ENCODE assay signal across 21 cellular contexts in the genomic region with DNA sequence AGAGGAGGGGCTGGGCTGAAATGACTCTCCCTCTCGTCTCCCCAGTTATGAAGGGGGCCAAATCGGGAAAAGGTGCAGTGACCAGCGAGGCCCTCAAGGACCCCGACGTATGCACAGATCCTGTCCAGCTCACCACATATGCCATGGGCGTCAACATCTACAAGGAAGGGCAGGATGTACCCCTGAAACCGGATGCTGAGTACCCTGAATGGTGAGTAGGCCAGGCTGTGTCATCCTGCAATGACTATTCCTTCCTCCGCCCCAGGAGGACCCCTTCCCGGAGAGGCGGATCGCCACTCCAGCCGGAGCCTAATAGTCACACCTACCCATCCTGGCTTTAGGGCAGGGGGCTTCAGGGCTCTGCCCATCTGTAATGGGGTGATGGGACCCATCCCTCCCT. TPM values are rescaled to one million over a fixed set of nuclear protein-coding genes. Genes with fewer than 3 reads are reported as not detected.
DNase-seq lines count a peak whose midpoint lies in the region; FAIRE-seq and TF ChIP-seq lines count a peak whose summit lies in the region.
"Had no signal": no experiment of that assay in that cellular context is flagged by ENCODE, and none has a peak within 500 bp of the region (broad histone marks: within the 10 kb centered on the region; RNA-seq: fewer than 3 reads in every experiment).

No MANE protein-coding gene starts in this region.

- TF ChIP-seq EP300 in SK-N-SH (IDR thresholded peaks at IDR 0.05; ENCODE audit: borderline replicate concordance in 1 of 2, low read depth in 1 of 2, low read length in 1 of 2), result no peak

- POLR2A ChIA-PET in endothelial cell of umbilical vein (lab: Charles Lee), result no interaction called here
- POLR2A ChIA-PET in HEK293T (lab: Yijun Ruan, JAX), result no interaction called here
- POLR2A ChIA-PET in SK-N-SH (lab: Yijun Ruan, JAX), result no interaction called here

- WGBS in SK-N-SH (ENCODE audit: low lambda C conversion rate), result 92% methylated on average over 9 of the region's 12 CpGs

- H3K9me1 ChIP-seq in endothelial cell of umbilical vein (replicated peaks; ENCODE audit: control insufficient read depth, extremely low read depth, insufficient read depth, low read length), result no peaks in the 10 kb centered on the region

- CTCF ChIA-PET in endothelial cell of umbilical vein (lab: Charles Lee) (no interaction called here), HEK293T (lab: Yijun Ruan, JAX) (no interaction called here), SK-N-SH (lab: Yijun Ruan, JAX) (no interaction called here)

- H3K4me2 ChIP-seq in endothelial cell of umbilical vein (ENCODE audit: insufficient read depth, low read length) (no peak overlapping the region), SK-N-SH (no peak overlapping the region)
- H3K4me2 ChIP-seq: A549 had no signal

- H3K9ac ChIP-seq in endothelial cell of umbilical vein (replicated peaks; ENCODE audit: extremely low read depth, insufficient read depth, low read length) (no peak overlapping the region), SK-N-SH (no peak overlapping the region)

- dilution Hi-C loops in endothelial cell of umbilical vein (cut with MboI; ENCODE audit: extremely low pct_ligation_motif_present, low sequenced_read_pairs), result no loop called here

- in situ Hi-C loops in brain microvascular endothelial cell (cut with HindIII; ENCODE audit: low pct_ligation_motif_present, low sequenced_read_pairs), result no loop called here

- no TSS peak for BruUV-seq in endothelial cell of umbilical vein (replicated peaks; lab: Mats Ljungman, UMichigan)

- no peak for FAIRE-seq in endothelial cell of umbilical vein (lab: Jason Lieb, UNC)
- FAIRE-seq: A549, GM12878 had no signal

- intact Hi-C loops in endothelial cell of umbilical vein (cut with micrococcal nuclease), result no loop called here

- peak; percentile 74 for DNase-seq in ELR (ENCODE audit: low read depth)
- DNase-seq in RKO (ENCODE audit: low spot score), result peak; percentile 94
- peak; percentile 47 for DNase-seq in dermis blood vessel endothelial cell
- DNase-seq in endothelial cell of umbilical vein (ENCODE audit: low read depth, low spot score), result peak; percentile 13
- DNase-seq in HEK293T (ENCODE audit: extremely low spot score), result no peak
- no peak for DNase-seq in SK-N-SH
- DNase-seq in brain microvascular endothelial cell, result no peak
- DNase-seq: 8988T, AML-193, BE2C, Calu3, COR-L47, DMS53, DMS79 treated with DMSO at 0.1 percent for 48 hours, GDM1, GOT3, H7 had no signal

- H3K4me1 ChIP-seq in endothelial cell of umbilical vein (ENCODE audit: control insufficient read depth, extremely low read depth, insufficient read depth, low read length) (peaks cover 17% of the 10 kb centered on the region), SK-N-SH (ENCODE audit: control insufficient read depth in 1 of 2, insufficient read depth in 2 of 2, low read depth in 1 of 2, low read length in 1 of 2) (peaks cover 7 to 9% of the 10 kb centered on the region in 2 experiments; a peak in 2 of 4 replicates)

- no peak for TF ChIP-seq POLR2A in endothelial cell of umbilical vein (IDR thresholded peaks at IDR 0.05; ENCODE audit: low read depth, low read length)

- TF ChIP-seq RAD21 in SK-N-SH (IDR thresholded peaks at IDR 0.05; ENCODE audit: low read length), result no peak

- peaks cover 13% of the 10 kb centered on the region for H3K79me2 ChIP-seq in endothelial cell of umbilical vein (ENCODE audit: control insufficient read depth, insufficient read depth, low read length)
- peaks cover 29% of the 10 kb centered on the region for H3K79me2 ChIP-seq in SK-N-SH (ENCODE audit: insufficient read depth)

- H3K9me3 ChIP-seq in endothelial cell of umbilical vein (replicated peaks; ENCODE audit: control insufficient read depth, insufficient read depth, low read length) (no peaks in the 10 kb centered on the region), SK-N-SH (no peaks in the 10 kb centered on the region)
- H3K9me3 ChIP-seq: A549; BE2C; BLaER1 treated with 17β-estradiol and CSF1 and Interleukin-3, amounts not matched to agents 10 nM and 100 nM had no signal

- H3K27me3 ChIP-seq in endothelial cell of umbilical vein (ENCODE audit: control insufficient read depth in 2 of 2, insufficient read depth in 2 of 2, low read length in 2 of 2) (no peaks in the 10 kb centered on the region), SK-N-SH (ENCODE audit: insufficient read depth) (no peaks in the 10 kb centered on the region), brain microvascular endothelial cell (replicated peaks) (no peaks in the 10 kb centered on the region)
- H3K27me3 ChIP-seq: BE2C; BLaER1 treated with 17β-estradiol and CSF1 and Interleukin-3, amounts not matched to agents 10 nM and 100 nM had no signal

- TF ChIP-seq CTCF in endothelial cell of umbilical vein (IDR thresholded peaks at IDR 0.05; ENCODE audit: extremely low read depth in 1 of 2, insufficient read depth in 1 of 2, low read depth in 1 of 2, low read length in 2 of 2) (no peak), SK-N-SH (IDR thresholded peaks at IDR 0.05) (no peak), brain microvascular endothelial cell (IDR thresholded peaks at IDR 0.05; ENCODE audit: low read depth, low read length, missing control alignments) (no peak)

- H3K27ac ChIP-seq in endothelial cell of umbilical vein (ENCODE audit: insufficient read depth, low read depth, low read length), result no peak overlapping the region
- H3K27ac ChIP-seq in SK-N-SH (ENCODE audit: low read depth in 2 of 2, low read length in 1 of 2), result no peak overlapping the region
- no peak overlapping the region for H3K27ac ChIP-seq in brain microvascular endothelial cell
- H3K27ac ChIP-seq: A549 had no signal

- no peak overlapping the region for H3K4me3 ChIP-seq in endothelial cell of umbilical vein (replicated peaks in 1 of 3; ENCODE audit: insufficient read depth in 1 of 3, low read depth in 1 of 3, low read length in 3 of 3)
- H3K4me3 ChIP-seq in SK-N-SH (ENCODE audit: low read depth in 2 of 2, low read length in 1 of 2), result no peak overlapping the region
- H3K4me3 ChIP-seq in brain microvascular endothelial cell (ENCODE audit: low read depth, low read length), result no peak overlapping the region
- H3K4me3 ChIP-seq: A549; BLaER1 treated with 17β-estradiol and CSF1 and Interleukin-3, amounts not matched to agents 10 nM and 100 nM; GM12878 had no signal

- H4K20me1 ChIP-seq in endothelial cell of umbilical vein (replicated peaks; ENCODE audit: control insufficient read depth, extremely low read depth, insufficient read depth, low read length) (no peaks in the 10 kb centered on the region), SK-N-SH (ENCODE audit: insufficient read depth) (no peaks in the 10 kb centered on the region)

- no peaks in the 10 kb centered on the region for H3K9me2 ChIP-seq in SK-N-SH

- H3F3A ChIP-seq in SK-N-SH (replicated peaks; ENCODE audit: insufficient read depth), result no peaks in the 10 kb centered on the region

- H2AFZ ChIP-seq in endothelial cell of umbilical vein (ENCODE audit: low read depth, low read length), result no peak overlapping the region
- H2AFZ ChIP-seq in SK-N-SH (ENCODE audit: low read depth), result no peak overlapping the region

- H3K36me3 ChIP-seq in endothelial cell of umbilical vein (ENCODE audit: control insufficient read depth in 2 of 2, extremely low read depth in 1 of 2, insufficient read depth in 2 of 2, low read length in 2 of 2) (peaks cover 2 to 10% of the 10 kb centered on the region in 2 experiments), SK-N-SH (replicated peaks in 1 of 2; ENCODE audit: control insufficient read depth in 1 of 2, insufficient read depth in 2 of 2, low read length in 1 of 2) (peaks cover 0 to 16% of the 10 kb centered on the region in 2 experiments), brain microvascular endothelial cell (replicated peaks) (peaks cover 18% of the 10 kb centered on the region)

RNA-seq across cellular contexts. Expression of a gene that starts 2.6 kb away (rescaled TPM):
- total RNA-seq in dermis blood vessel endothelial cell (30.3 and 55.8 TPM in 2 replicates), endothelial cell of umbilical vein (67.5 and 76.3 TPM in 2 replicates)
- polyA plus RNA-seq in endothelial cell of umbilical vein (80.2 and 93.1 TPM in 2 replicates), SK-N-SH (2012; rRNA removed) (103 and 125 TPM in 2 replicates)
- polyA plus RNA-seq in endothelial cell of umbilical vein (2011; cell fraction: cytosol; rRNA removed), result 82.6 and 97.0 TPM in 2 replicates
- polyA plus RNA-seq in endothelial cell of umbilical vein (2011; cell fraction: nucleus; rRNA removed), result 29.7 and 32.2 TPM in 2 replicates
- polyA plus RNA-seq in endothelial cell of umbilical vein (2012), result 41.4 and 50.5 TPM in 2 replicates
- 7.5 and 9.7 TPM in 2 replicates for polyA minus RNA-seq in endothelial cell of umbilical vein
- polyA minus RNA-seq in endothelial cell of umbilical vein (2011; cell fraction: cytosol; rRNA and poly(A)+ RNA removed), result 15.9 TPM
- 4.9 and 5.5 TPM in 2 replicates for polyA minus RNA-seq in endothelial cell of umbilical vein (2011; cell fraction: nucleus; rRNA and poly(A)+ RNA removed)
- 80.3 and 87.6 TPM in 2 replicates for polyA plus RNA-seq in SK-N-SH (2012; cell fraction: cytosol; rRNA removed)
- 48.1 and 90.0 TPM in 2 replicates for polyA plus RNA-seq in SK-N-SH (2012; cell fraction: nucleus; rRNA removed)

RNA-seq across cellular contexts. Expression of a gene that starts 3.6 kb away (rescaled TPM):
- total RNA-seq in dermis blood vessel endothelial cell (26.5 and 33.5 TPM in 2 replicates), endothelial cell of umbilical vein (23.4 and 24.3 TPM in 2 replicates)
- polyA plus RNA-seq in endothelial cell of umbilical vein (25.1 and 41.7 TPM in 2 replicates), SK-N-SH (2012; rRNA removed) (10.6 and 13.0 TPM in 2 replicates)
- polyA plus RNA-seq in endothelial cell of umbilical vein (2011; cell fraction: cytosol; rRNA removed), result 9.7 and 17.4 TPM in 2 replicates
- polyA plus RNA-seq in endothelial cell of umbilical vein (2011; cell fraction: nucleus; rRNA removed), result 36.8 and 41.8 TPM in 2 replicates
- 14.0 and 16.4 TPM in 2 replicates for polyA plus RNA-seq in endothelial cell of umbilical vein (2012)
- polyA minus RNA-seq in endothelial cell of umbilical vein, result 12.6 and 14.2 TPM in 2 replicates
- polyA minus RNA-seq in endothelial cell of umbilical vein (2011; cell fraction: cytosol; rRNA and poly(A)+ RNA removed), result 15.4 TPM
- 11.7 and 21.3 TPM in 2 replicates for polyA minus RNA-seq in endothelial cell of umbilical vein (2011; cell fraction: nucleus; rRNA and poly(A)+ RNA removed)
- 2.6 and 6.4 TPM in 2 replicates for polyA plus RNA-seq in SK-N-SH (2012; cell fraction: cytosol; rRNA removed)
- polyA plus RNA-seq in SK-N-SH (2012; cell fraction: nucleus; rRNA removed), result 48.0 and 59.2 TPM in 2 replicates

RNA-seq across cellular contexts. Expression of a gene that starts 6.9 kb away (rescaled TPM):
- not detected in 2 replicates for total RNA-seq in dermis blood vessel endothelial cell
- not detected in 2 replicates for total RNA-seq in endothelial cell of umbilical vein
- not detected in 2 replicates for polyA plus RNA-seq in endothelial cell of umbilical vein
- polyA plus RNA-seq in endothelial cell of umbilical vein (2011; cell fraction: cytosol; rRNA removed), result not detected in 2 replicates
- polyA plus RNA-seq in endothelial cell of umbilical vein (2011; cell fraction: nucleus; rRNA removed), result not detected in 2 replicates
- not detected in 2 replicates for polyA plus RNA-seq in endothelial cell of umbilical vein (2012)
- not detected in 2 replicates for polyA minus RNA-seq in endothelial cell of umbilical vein
- not detected for polyA minus RNA-seq in endothelial cell of umbilical vein (2011; cell fraction: cytosol; rRNA and poly(A)+ RNA removed)
- not detected in 2 replicates for polyA minus RNA-seq in endothelial cell of umbilical vein (2011; cell fraction: nucleus; rRNA and poly(A)+ RNA removed)
- polyA plus RNA-seq in SK-N-SH (2012; rRNA removed), result not detected in 2 replicates
- not detected in 2 replicates for polyA plus RNA-seq in SK-N-SH (2012; cell fraction: cytosol; rRNA removed)
- not detected in 2 replicates for polyA plus RNA-seq in SK-N-SH (2012; cell fraction: nucleus; rRNA removed)
- total RNA-seq: Calu3; CD4-positive, alpha-beta memory T cell; GM12878; H7 had no signal
- polyA plus RNA-seq: A549; CD4-positive, alpha-beta memory T cell; GM12878 had no signal

RNA-seq across cellular contexts. Expression of a gene that starts 21.1 kb away (rescaled TPM):
- total RNA-seq in dermis blood vessel endothelial cell, result 0.19 and 0.34 TPM in 2 replicates
- not detected in 2 replicates for total RNA-seq in endothelial cell of umbilical vein
- not detected in 2 replicates for polyA plus RNA-seq in endothelial cell of umbilical vein
- polyA plus RNA-seq in endothelial cell of umbilical vein (2011; cell fraction: cytosol; rRNA removed), result not detected in 2 replicates
- not detected in 2 replicates for polyA plus RNA-seq in endothelial cell of umbilical vein (2011; cell fraction: nucleus; rRNA removed)
- not detected in 2 replicates for polyA plus RNA-seq in endothelial cell of umbilical vein (2012)
- polyA minus RNA-seq in endothelial cell of umbilical vein, result 0.30 and 0.73 TPM in 2 replicates
- 27.1 TPM for polyA minus RNA-seq in endothelial cell of umbilical vein (2011; cell fraction: cytosol; rRNA and poly(A)+ RNA removed)
- polyA minus RNA-seq in endothelial cell of umbilical vein (2011; cell fraction: nucleus; rRNA and poly(A)+ RNA removed), result not detected in 2 replicates
- not detected in 2 replicates for polyA plus RNA-seq in SK-N-SH (2012; rRNA removed)
- not detected in 2 replicates for polyA plus RNA-seq in SK-N-SH (2012; cell fraction: cytosol; rRNA removed)
- polyA plus RNA-seq in SK-N-SH (2012; cell fraction: nucleus; rRNA removed), result not detected in 2 replicates
- total RNA-seq: Calu3 had no signal

RNA-seq across cellular contexts. Expression of a gene that starts 56.9 kb away (rescaled TPM):
- total RNA-seq in dermis blood vessel endothelial cell (0.09 and 0.51 TPM in 2 replicates), endothelial cell of umbilical vein (not detected in 2 replicates)
- polyA plus RNA-seq in endothelial cell of umbilical vein (0.10 TPM in 1 of 2 replicates, not detected in the other), SK-N-SH (2012; rRNA removed) (0.24 and 0.36 TPM in 2 replicates)
- polyA plus RNA-seq in endothelial cell of umbilical vein (2011; cell fraction: cytosol; rRNA removed), result not detected in 2 replicates
- not detected in 2 replicates for polyA plus RNA-seq in endothelial cell of umbilical vein (2011; cell fraction: nucleus; rRNA removed)
- not detected in 2 replicates for polyA plus RNA-seq in endothelial cell of umbilical vein (2012)
- not detected in 2 replicates for polyA minus RNA-seq in endothelial cell of umbilical vein
- polyA minus RNA-seq in endothelial cell of umbilical vein (2011; cell fraction: cytosol; rRNA and poly(A)+ RNA removed), result 7.7 TPM
- not detected in 2 replicates for polyA minus RNA-seq in endothelial cell of umbilical vein (2011; cell fraction: nucleus; rRNA and poly(A)+ RNA removed)
- polyA plus RNA-seq in SK-N-SH (2012; cell fraction: cytosol; rRNA removed), result 0.18 and 0.28 TPM in 2 replicates
- 0.49 and 1.0 TPM in 2 replicates for polyA plus RNA-seq in SK-N-SH (2012; cell fraction: nucleus; rRNA removed)

Comparison
In these comparisons a context has a peak if more than half of its experiments do, and no peak if none do; other contexts are left out.
1. DNase-seq: peak in ELR (single experiment), RKO (single experiment), dermis blood vessel endothelial cell (single experiment) and endothelial cell of umbilical vein (single experiment); none in HEK293T (single experiment), SK-N-SH (single experiment) and brain microvascular endothelial cell (single experiment).